Comparison of ENCODE assay signal across 32 cellular contexts in genomic region chr19:4019578-4019977, GRCh38. TPM values are rescaled to one million over a fixed set of nuclear protein-coding genes. Genes with fewer than 3 reads are reported as not detected.
A peak's percentile ranks its signal among the peaks of the same experiment; 100 is the strongest.
DNase-seq lines count a peak whose midpoint lies in the region; ATAC-seq, FAIRE-seq and TF ChIP-seq lines count a peak whose summit lies in the region.
"Had no signal": no experiment of that assay in that cellular context is flagged by ENCODE, and none has a peak within 500 bp of the region (broad histone marks: within the 10 kb centered on the region; RNA-seq: fewer than 3 reads in every experiment).

No MANE protein-coding gene starts in this region.

- FAIRE-seq in HepG2 (lab: Jason Lieb, UNC), result no peak
- FAIRE-seq: bronchial epithelial cell, D721Med, islet of Langerhans, RCC 7860 had no signal

- 96% methylated on average over 8 of the region's 17 CpGs for WGBS in HepG2 (ENCODE audit: low lambda C conversion rate)

- H3K27ac ChIP-seq in A673 (ENCODE audit: low read depth, low read length, poor library complexity, severe bottlenecking) (peak overlapping the region; percentile 30), muscle layer of colon (ENCODE audit: low read depth, low read length) (peak overlapping the region; percentile 96), stomach smooth muscle (ENCODE audit: low read length) (peak overlapping the region; percentile 41), HepG2 (ENCODE audit: extremely low read length, insufficient read depth, low read length) (no peak overlapping the region)
- H3K27ac ChIP-seq: colonic mucosa, epithelial cell of prostate, WERI-Rb-1 had no signal

- H3K9ac ChIP-seq in muscle layer of colon (ENCODE audit: low read length) (no peak overlapping the region), stomach smooth muscle (ENCODE audit: low read length in 2 of 2) (no peak overlapping the region), HepG2 (ENCODE audit: insufficient read depth, low read depth, low read length) (no peak overlapping the region)

- intact Hi-C loops in A673 (cut with micrococcal nuclease; ENCODE audit: unreplicated experiment) (no loop called here), HepG2 (cut with micrococcal nuclease; ENCODE audit: unreplicated experiment) (no loop called here)

- H3K79me2 ChIP-seq in HepG2 (ENCODE audit: insufficient read depth, low read length), result peaks cover 12% of the 10 kb centered on the region

- H3K9me3 ChIP-seq in A673 (ENCODE audit: low read depth, low read length, poor library complexity, severe bottlenecking) (no peaks in the 10 kb centered on the region), muscle layer of colon (ENCODE audit: low read length) (no peaks in the 10 kb centered on the region), stomach smooth muscle (ENCODE audit: control insufficient read depth in 2 of 2, low read length in 2 of 2) (no peaks in the 10 kb centered on the region), HepG2 (ENCODE audit: low read length) (no peaks in the 10 kb centered on the region)
- H3K9me3 ChIP-seq: colonic mucosa, tibial artery had no signal

- BruUV-seq in A673 (replicated peaks; lab: Mats Ljungman, UMichigan) (no TSS peak), HepG2 (replicated peaks; lab: Mats Ljungman, UMichigan) (no TSS peak)

- no peak for TF ChIP-seq RAD21 in HepG2 (CRISPR knock-in tag; IDR thresholded peaks at IDR 0.05)

- CTCF ChIA-PET in A673 (lab: Charles Lee) (no interaction called here), HepG2 (lab: Yijun Ruan, JAX; ENCODE audit: low intra/inter-chr PET ratio, low total read pairs) (no interaction called here)

- POLR2A ChIA-PET in A673 (lab: Charles Lee; ENCODE audit: low non-redundant PET) (no interaction called here), HepG2 (lab: Yijun Ruan, JAX) (no interaction called here)

- H3K4me3 ChIP-seq in A673 (ENCODE audit: low read depth, low read length, poor library complexity, severe bottlenecking), result no peak overlapping the region
- H3K4me3 ChIP-seq in muscle layer of colon (ENCODE audit: low read depth in 1 of 2, low read length in 2 of 2), result no peak overlapping the region
- peak overlapping the region in 1 of 2 donors; percentile 15 for H3K4me3 ChIP-seq in stomach smooth muscle (ENCODE audit: low read length in 2 of 2)
- no peak overlapping the region for H3K4me3 ChIP-seq in HepG2 (replicated peaks in 1 of 3; ENCODE audit: insufficient read depth in 1 of 3, low read depth in 2 of 3, low read length in 3 of 3)
- H3K4me3 ChIP-seq: colonic mucosa, tibial artery had no signal

- TF ChIP-seq EP300 in HepG2 (IDR thresholded peaks at IDR 0.05; ENCODE audit: low read depth in 2 of 2, low read length in 2 of 2), result no peak
- no peak for TF ChIP-seq EP300 in HepG2 (CRISPR knock-in tag; IDR thresholded peaks at IDR 0.05; ENCODE audit: borderline replicate concordance)

- TF ChIP-seq CTCF in A673 (conservative IDR thresholded peaks at IDR 0.05; ENCODE audit: low read depth, low read length) (no peak), HepG2 (CRISPR knock-in tag; IDR thresholded peaks at IDR 0.05) (no peak)

- H3K4me1 ChIP-seq in A673 (ENCODE audit: insufficient read depth, low read length, poor library complexity, severe bottlenecking) (peaks cover 10% of the 10 kb centered on the region), muscle layer of colon (ENCODE audit: insufficient read depth, low read length) (peaks cover 38% of the 10 kb centered on the region), stomach smooth muscle (ENCODE audit: control insufficient read depth, insufficient read depth, low read length) (peaks cover 32% of the 10 kb centered on the region), HepG2 (ENCODE audit: insufficient read depth, low read length) (no peaks in the 10 kb centered on the region)

- DNase-seq in A673 (ENCODE audit: low spot score) (no peak), astrocyte of the hippocampus (ENCODE audit: low read depth, low spot score) (peak; percentile 40), HK-2 (ENCODE audit: unreplicated experiment) (no peak), HepG2 (ENCODE audit: low spot score) (no peak)
- no peak for DNase-seq in stimulated activated CD4-positive, alpha-beta T cell treated with anti-CD3 and anti-CD28 coated beads, Interleukin-4, amount 100 ng/mL, for 4 hours
- DNase-seq: 8988T; activated CD4-positive, alpha-beta T cell treated with anti-CD3 and anti-CD28 coated beads for 48 hours; amygdala; CD4-positive, CD25-positive, alpha-beta regulatory T cell; colonic mucosa; DND-41; effector memory CD4-positive, alpha-beta T cell; GF-D8; IMR-90; naive B cell; NCI-H1694; NCI-H2171; NCI-H82; SIG-M5; stimulated activated naive CD4-positive, alpha-beta T cell; SW 1271; WERI-Rb-1 had no signal

- H3K36me3 ChIP-seq in A673 (ENCODE audit: insufficient read depth, low read length, poor library complexity, severe bottlenecking), result peaks cover 35% of the 10 kb centered on the region
- H3K36me3 ChIP-seq in muscle layer of colon (ENCODE audit: insufficient read depth, low read length), result peaks cover 20% of the 10 kb centered on the region
- peaks cover 0 to 5% of the 10 kb centered on the region in 2 donors for H3K36me3 ChIP-seq in stomach smooth muscle (ENCODE audit: control insufficient read depth in 2 of 2, insufficient read depth in 2 of 2, low read length in 2 of 2)
- peaks cover 14 to 23% of the 10 kb centered on the region in 2 experiments; a peak in 4 of 5 replicates for H3K36me3 ChIP-seq in HepG2 (replicated peaks in 1 of 2; ENCODE audit: control insufficient read depth in 1 of 2, insufficient read depth in 2 of 2, low read length in 2 of 2)
- H3K36me3 ChIP-seq: colonic mucosa had no signal

- no peak overlapping the region for H3K4me2 ChIP-seq in HepG2 (ENCODE audit: low read depth, low read length)

- no peak for TF ChIP-seq POLR2A in HepG2 (IDR thresholded peaks at IDR 0.05; ENCODE audit: insufficient read depth in 1 of 2, low read depth in 2 of 2, low read length in 2 of 2)

- no peaks in the 10 kb centered on the region for H4K20me1 ChIP-seq in HepG2 (ENCODE audit: insufficient read depth, low read length)

- ATAC-seq in HepG2 (no peak), HG02852 (IDR thresholded peaks at IDR 0.05; ENCODE audit: unreplicated experiment) (no peak)
- ATAC-seq: HCT116 had no signal

- H2AFZ ChIP-seq in HepG2 (ENCODE audit: low read length), result no peak overlapping the region

- H3K27me3 ChIP-seq in A673 (replicated peaks; ENCODE audit: insufficient read depth, low read depth, low read length, poor library complexity) (no peaks in the 10 kb centered on the region), muscle layer of colon (ENCODE audit: control insufficient read depth in 1 of 2, insufficient read depth in 2 of 2, low read length in 2 of 2) (no peaks in the 10 kb centered on the region), stomach smooth muscle (ENCODE audit: control insufficient read depth in 1 of 2, insufficient read depth in 2 of 2, low read length in 2 of 2) (no peaks in the 10 kb centered on the region), HepG2 (ENCODE audit: control insufficient read depth in 1 of 2, insufficient read depth in 2 of 2, low read length in 2 of 2) (no peaks in the 10 kb centered on the region)
- H3K27me3 ChIP-seq: colonic mucosa, tibial artery had no signal

- in situ Hi-C loops in HepG2 (cut with HindIII; ENCODE audit: extremely low pct_ligation_motif_present, low pct_unique_long_range_greater_than_20kb), result no loop called here

RNA-seq across cellular contexts. Expression of gene PIAS4, which starts 12.0 kb away (rescaled TPM):
- total RNA-seq in A673 (2021) (48.1 and 59.1 TPM in 2 replicates), HepG2 (2016; rRNA removed; fragmentation: Illumina TruSeq; extraction: Trizol) (20.1 and 22.4 TPM in 2 replicates)
- 4.3 and 5.1 TPM in 2 replicates for total RNA-seq in HepG2 (2016; cell fraction: cytosol; rRNA removed; fragmentation: Illumina TruSeq; extraction: Trizol; ENCODE audit: low read depth)
- 16.7 and 23.3 TPM in 2 replicates for total RNA-seq in HepG2 (2016; cell fraction: insoluble cytoplasmic fraction; rRNA removed; fragmentation: Illumina TruSeq; extraction: Trizol)
- 9.8 and 11.2 TPM in 2 replicates for total RNA-seq in HepG2 (2016; cell fraction: membrane; rRNA removed; fragmentation: Illumina TruSeq; extraction: Trizol)
- 9.7 and 15.2 TPM in 2 replicates for total RNA-seq in HepG2 (2016; cell fraction: nucleus; rRNA removed; fragmentation: Illumina TruSeq; extraction: Trizol)
- polyA plus RNA-seq in HepG2 (2011; rRNA removed), result 8.7 and 9.0 TPM in 2 replicates
- polyA plus RNA-seq in HepG2 (2011; cell fraction: cytosol; rRNA removed), result 11.2 and 43.1 TPM in 2 replicates
- 22.4 and 27.4 TPM in 2 replicates for polyA plus RNA-seq in HepG2 (2011; cell fraction: nucleus; rRNA removed)
- polyA plus RNA-seq in HepG2 (2012), result 19.1 and 20.7 TPM in 2 replicates
- polyA plus RNA-seq in HepG2 (2016; cell fraction: cytosol; fragmentation: Illumina TruSeq; extraction: Trizol; ENCODE audit: low read depth), result 3.3 and 3.5 TPM in 2 replicates
- polyA plus RNA-seq in HepG2 (2016; cell fraction: insoluble cytoplasmic fraction; fragmentation: Illumina TruSeq; extraction: Trizol; ENCODE audit: low read depth), result 18.2 and 33.3 TPM in 2 replicates
- 5.6 and 5.9 TPM in 2 replicates for polyA plus RNA-seq in HepG2 (2016; cell fraction: membrane; fragmentation: Illumina TruSeq; extraction: Trizol; ENCODE audit: low read depth)
- polyA plus RNA-seq in HepG2 (2016; cell fraction: nucleus; fragmentation: Illumina TruSeq; extraction: Trizol; ENCODE audit: insufficient read depth, low read depth), result 36.3 and 39.1 TPM in 2 replicates
- 12.2 and 13.9 TPM in 2 replicates for polyA minus RNA-seq in HepG2 (2011; rRNA and poly(A)+ RNA removed; ENCODE audit: low replicate concordance)
- polyA minus RNA-seq in HepG2 (2011; cell fraction: cytosol; rRNA and poly(A)+ RNA removed), result 5.1 and 7.7 TPM in 2 replicates
- 14.5 and 15.1 TPM in 2 replicates for polyA minus RNA-seq in HepG2 (2011; cell fraction: nucleus; rRNA and poly(A)+ RNA removed)

RNA-seq across cellular contexts. Expression of gene EEF2, which starts 34.3 kb away (rescaled TPM):
- total RNA-seq in A673 (2021) (2,701 and 2,706 TPM in 2 replicates), HepG2 (2016; rRNA removed; fragmentation: Illumina TruSeq; extraction: Trizol) (1,722 and 1,777 TPM in 2 replicates)
- 663 and 837 TPM in 2 replicates for total RNA-seq in HepG2 (2016; cell fraction: cytosol; rRNA removed; fragmentation: Illumina TruSeq; extraction: Trizol; ENCODE audit: low read depth)
- total RNA-seq in HepG2 (2016; cell fraction: insoluble cytoplasmic fraction; rRNA removed; fragmentation: Illumina TruSeq; extraction: Trizol), result 1,312 and 1,845 TPM in 2 replicates
- total RNA-seq in HepG2 (2016; cell fraction: membrane; rRNA removed; fragmentation: Illumina TruSeq; extraction: Trizol), result 2,334 and 2,783 TPM in 2 replicates
- 709 and 773 TPM in 2 replicates for total RNA-seq in HepG2 (2016; cell fraction: nucleus; rRNA removed; fragmentation: Illumina TruSeq; extraction: Trizol)
- 1,441 and 1,465 TPM in 2 replicates for polyA plus RNA-seq in HepG2 (2011; rRNA removed)
- 1,619 and 2,301 TPM in 2 replicates for polyA plus RNA-seq in HepG2 (2011; cell fraction: cytosol; rRNA removed)
- polyA plus RNA-seq in HepG2 (2011; cell fraction: nucleus; rRNA removed), result 945 and 1,058 TPM in 2 replicates
- 2,825 and 3,817 TPM in 2 replicates for polyA plus RNA-seq in HepG2 (2012)
- polyA plus RNA-seq in HepG2 (2016; cell fraction: cytosol; fragmentation: Illumina TruSeq; extraction: Trizol; ENCODE audit: low read depth), result 660 and 778 TPM in 2 replicates
- polyA plus RNA-seq in HepG2 (2016; cell fraction: insoluble cytoplasmic fraction; fragmentation: Illumina TruSeq; extraction: Trizol; ENCODE audit: low read depth), result 1,198 and 1,548 TPM in 2 replicates
- 1,837 and 2,206 TPM in 2 replicates for polyA plus RNA-seq in HepG2 (2016; cell fraction: membrane; fragmentation: Illumina TruSeq; extraction: Trizol; ENCODE audit: low read depth)
- 1,012 and 1,080 TPM in 2 replicates for polyA plus RNA-seq in HepG2 (2016; cell fraction: nucleus; fragmentation: Illumina TruSeq; extraction: Trizol; ENCODE audit: insufficient read depth, low read depth)
- 1,462 and 3,209 TPM in 2 replicates for polyA minus RNA-seq in HepG2 (2011; rRNA and poly(A)+ RNA removed; ENCODE audit: low replicate concordance)
- 1,805 and 1,823 TPM in 2 replicates for polyA minus RNA-seq in HepG2 (2011; cell fraction: cytosol; rRNA and poly(A)+ RNA removed)
- polyA minus RNA-seq in HepG2 (2011; cell fraction: nucleus; rRNA and poly(A)+ RNA removed), result 434 and 615 TPM in 2 replicates

RNA-seq across cellular contexts. Expression of gene ZBTB7A, which starts 47.1 kb away (rescaled TPM):
- total RNA-seq in A673 (2021), result 25.1 and 25.9 TPM in 2 replicates
- 3.5 and 3.6 TPM in 2 replicates for total RNA-seq in HepG2 (2016; rRNA removed; fragmentation: Illumina TruSeq; extraction: Trizol)
- 1.8 TPM in 2 replicates for total RNA-seq in HepG2 (2016; cell fraction: cytosol; rRNA removed; fragmentation: Illumina TruSeq; extraction: Trizol; ENCODE audit: low read depth)
- 2.7 and 3.2 TPM in 2 replicates for total RNA-seq in HepG2 (2016; cell fraction: insoluble cytoplasmic fraction; rRNA removed; fragmentation: Illumina TruSeq; extraction: Trizol)
- 3.7 and 4.3 TPM in 2 replicates for total RNA-seq in HepG2 (2016; cell fraction: membrane; rRNA removed; fragmentation: Illumina TruSeq; extraction: Trizol)
- total RNA-seq in HepG2 (2016; cell fraction: nucleus; rRNA removed; fragmentation: Illumina TruSeq; extraction: Trizol), result 3.0 and 3.1 TPM in 2 replicates
- 4.0 and 5.5 TPM in 2 replicates for polyA plus RNA-seq in HepG2 (2011; rRNA removed)
- polyA plus RNA-seq in HepG2 (2011; cell fraction: cytosol; rRNA removed), result 2.9 and 4.8 TPM in 2 replicates
- 23.5 and 34.3 TPM in 2 replicates for polyA plus RNA-seq in HepG2 (2011; cell fraction: nucleus; rRNA removed)
- polyA plus RNA-seq in HepG2 (2012), result 4.7 and 6.0 TPM in 2 replicates
- 0.96 and 1.2 TPM in 2 replicates for polyA plus RNA-seq in HepG2 (2016; cell fraction: cytosol; fragmentation: Illumina TruSeq; extraction: Trizol; ENCODE audit: low read depth)
- 4.5 and 4.8 TPM in 2 replicates for polyA plus RNA-seq in HepG2 (2016; cell fraction: insoluble cytoplasmic fraction; fragmentation: Illumina TruSeq; extraction: Trizol; ENCODE audit: low read depth)
- 2.7 and 3.0 TPM in 2 replicates for polyA plus RNA-seq in HepG2 (2016; cell fraction: membrane; fragmentation: Illumina TruSeq; extraction: Trizol; ENCODE audit: low read depth)
- 9.7 and 9.9 TPM in 2 replicates for polyA plus RNA-seq in HepG2 (2016; cell fraction: nucleus; fragmentation: Illumina TruSeq; extraction: Trizol; ENCODE audit: insufficient read depth, low read depth)
- 4.3 and 12.1 TPM in 2 replicates for polyA minus RNA-seq in HepG2 (2011; rRNA and poly(A)+ RNA removed; ENCODE audit: low replicate concordance)
- 9.4 and 10.5 TPM in 2 replicates for polyA minus RNA-seq in HepG2 (2011; cell fraction: cytosol; rRNA and poly(A)+ RNA removed)
- 5.0 and 5.4 TPM in 2 replicates for polyA minus RNA-seq in HepG2 (2011; cell fraction: nucleus; rRNA and poly(A)+ RNA removed)

RNA-seq across cellular contexts. Expression of gene DAPK3, which starts 48.7 kb away (rescaled TPM):
- total RNA-seq in A673 (2021) (58.3 and 65.9 TPM in 2 replicates), HepG2 (2016; rRNA removed; fragmentation: Illumina TruSeq; extraction: Trizol) (22.0 and 30.5 TPM in 2 replicates)
- total RNA-seq in HepG2 (2016; cell fraction: cytosol; rRNA removed; fragmentation: Illumina TruSeq; extraction: Trizol; ENCODE audit: low read depth), result 5.0 and 5.5 TPM in 2 replicates
- 18.7 and 32.5 TPM in 2 replicates for total RNA-seq in HepG2 (2016; cell fraction: insoluble cytoplasmic fraction; rRNA removed; fragmentation: Illumina TruSeq; extraction: Trizol)
- total RNA-seq in HepG2 (2016; cell fraction: membrane; rRNA removed; fragmentation: Illumina TruSeq; extraction: Trizol), result 9.6 and 13.4 TPM in 2 replicates
- total RNA-seq in HepG2 (2016; cell fraction: nucleus; rRNA removed; fragmentation: Illumina TruSeq; extraction: Trizol), result 20.1 and 21.1 TPM in 2 replicates
- polyA plus RNA-seq in HepG2 (2011; rRNA removed), result 37.3 and 51.9 TPM in 2 replicates
- polyA plus RNA-seq in HepG2 (2011; cell fraction: cytosol; rRNA removed), result 36.9 and 42.7 TPM in 2 replicates
- 102 and 107 TPM in 2 replicates for polyA plus RNA-seq in HepG2 (2011; cell fraction: nucleus; rRNA removed)
- 20.1 and 33.8 TPM in 2 replicates for polyA plus RNA-seq in HepG2 (2012)
- polyA plus RNA-seq in HepG2 (2016; cell fraction: cytosol; fragmentation: Illumina TruSeq; extraction: Trizol; ENCODE audit: low read depth), result 2.6 and 2.9 TPM in 2 replicates
- polyA plus RNA-seq in HepG2 (2016; cell fraction: insoluble cytoplasmic fraction; fragmentation: Illumina TruSeq; extraction: Trizol; ENCODE audit: low read depth), result 20.1 and 23.6 TPM in 2 replicates
- 5.9 and 6.0 TPM in 2 replicates for polyA plus RNA-seq in HepG2 (2016; cell fraction: membrane; fragmentation: Illumina TruSeq; extraction: Trizol; ENCODE audit: low read depth)
- 45.3 and 46.8 TPM in 2 replicates for polyA plus RNA-seq in HepG2 (2016; cell fraction: nucleus; fragmentation: Illumina TruSeq; extraction: Trizol; ENCODE audit: insufficient read depth, low read depth)
- 44.0 and 66.3 TPM in 2 replicates for polyA minus RNA-seq in HepG2 (2011; rRNA and poly(A)+ RNA removed; ENCODE audit: low replicate concordance)
- 15.7 and 22.0 TPM in 2 replicates for polyA minus RNA-seq in HepG2 (2011; cell fraction: cytosol; rRNA and poly(A)+ RNA removed)
- 24.7 and 27.2 TPM in 2 replicates for polyA minus RNA-seq in HepG2 (2011; cell fraction: nucleus; rRNA and poly(A)+ RNA removed)
